ENCODE assay signal across 10 cellular contexts in genomic region chr5:72555871-72556270, GRCh38. TPM values are rescaled to one million over a fixed set of nuclear protein-coding genes. Genes with fewer than 3 reads are reported as not detected.
A peak's percentile ranks its signal among the peaks of the same experiment; 100 is the strongest.
DNase-seq lines count a peak whose midpoint lies in the region; ATAC-seq and TF ChIP-seq lines count a peak whose summit lies in the region.
"Had no signal": no experiment of that assay in that cellular context is flagged by ENCODE, and none has a peak within 500 bp of the region (broad histone marks: within the 10 kb centered on the region; RNA-seq: fewer than 3 reads in every experiment).

No MANE protein-coding gene starts in this region.

- H3K4me3 ChIP-seq in epithelial cell of proximal tubule (ENCODE audit: low read depth, low read length) (peak overlapping the region; percentile 52), psoas muscle (peak overlapping the region; percentile 62)

- peak overlapping the region; percentile 63 for H3K9ac ChIP-seq in ES-I3 (ENCODE audit: low read depth, low read length)

- TF ChIP-seq CTCF in epithelial cell of proximal tubule (conservative IDR thresholded peaks at IDR 0.05; ENCODE audit: low read depth, low read length) (no peak), psoas muscle (IDR thresholded peaks at IDR 0.05) (no peak)

- ATAC-seq in psoas muscle, result no peak
- ATAC-seq in GM21526 (IDR thresholded peaks at IDR 0.05; ENCODE audit: low FRiP score, unreplicated experiment), result no peak
- ATAC-seq in HG02938 (IDR thresholded peaks at IDR 0.05; ENCODE audit: unreplicated experiment), result no peak

- intact Hi-C loops in psoas muscle (cut with DNase I), result no loop called here

- peaks cover 27% of the 10 kb centered on the region for H3K4me1 ChIP-seq in ES-I3 (ENCODE audit: insufficient read depth, low read length)
- H3K4me1 ChIP-seq in psoas muscle, result peaks cover 36% of the 10 kb centered on the region

- H3K27me3 ChIP-seq in psoas muscle (ENCODE audit: insufficient read depth in 3 of 3, low read length in 2 of 3), result no peaks in the 10 kb centered on the region

- DNase-seq in NCI-H748 (lab: John Stamatoyannopoulos, UW; ENCODE audit: unreplicated experiment), result peak; percentile 79
- no peak for DNase-seq in epithelial cell of proximal tubule (ENCODE audit: low read depth)
- no peak for DNase-seq in psoas muscle
- no peak for DNase-seq in HCEC 1CT
- DNase-seq: stimulated activated naive CD4-positive, alpha-beta T cell treated with Interleukin-2 at 50 U/mL for 16 hours had no signal

- no peaks in the 10 kb centered on the region for H3K9me3 ChIP-seq in ES-I3 (ENCODE audit: control insufficient read depth, insufficient read depth, low read length)
- H3K9me3 ChIP-seq in psoas muscle, result no peaks in the 10 kb centered on the region
- H3K9me3 ChIP-seq: neutrophil had no signal

- peak overlapping the region; percentile 68 for H3K27ac ChIP-seq in psoas muscle
- H3K27ac ChIP-seq: neutrophil had no signal

- WGBS in psoas muscle, 3 donors, result 39 to 52% (median 42%) methylated on average over 1 of the region's 1 CpG

- no peaks in the 10 kb centered on the region for H3K36me3 ChIP-seq in ES-I3 (ENCODE audit: insufficient read depth, low read length)
- H3K36me3 ChIP-seq in psoas muscle (ENCODE audit: insufficient read depth in 1 of 2, low read depth in 1 of 2), result no peaks in the 10 kb centered on the region
- H3K36me3 ChIP-seq: neutrophil had no signal

RNA-seq across cellular contexts. Expression of gene ZNF366, which starts 48.7 kb away (rescaled TPM):
- not detected in 2 replicates for total RNA-seq in epithelial cell of proximal tubule
- 1 to 10 TPM; 3.4 to 6.6 (median 3.9) TPM for total RNA-seq in psoas muscle
- 1 to 10 TPM; 1.2 to 1.4 (median 1.3) TPM for polyA plus RNA-seq in psoas muscle
- total RNA-seq: activated CD4-positive, alpha-beta memory T cell treated with anti-CD3 and anti-CD28 coated beads for 36 hours had no signal
